ENCODE assay signal across 8 cellular contexts in the genomic region with DNA sequence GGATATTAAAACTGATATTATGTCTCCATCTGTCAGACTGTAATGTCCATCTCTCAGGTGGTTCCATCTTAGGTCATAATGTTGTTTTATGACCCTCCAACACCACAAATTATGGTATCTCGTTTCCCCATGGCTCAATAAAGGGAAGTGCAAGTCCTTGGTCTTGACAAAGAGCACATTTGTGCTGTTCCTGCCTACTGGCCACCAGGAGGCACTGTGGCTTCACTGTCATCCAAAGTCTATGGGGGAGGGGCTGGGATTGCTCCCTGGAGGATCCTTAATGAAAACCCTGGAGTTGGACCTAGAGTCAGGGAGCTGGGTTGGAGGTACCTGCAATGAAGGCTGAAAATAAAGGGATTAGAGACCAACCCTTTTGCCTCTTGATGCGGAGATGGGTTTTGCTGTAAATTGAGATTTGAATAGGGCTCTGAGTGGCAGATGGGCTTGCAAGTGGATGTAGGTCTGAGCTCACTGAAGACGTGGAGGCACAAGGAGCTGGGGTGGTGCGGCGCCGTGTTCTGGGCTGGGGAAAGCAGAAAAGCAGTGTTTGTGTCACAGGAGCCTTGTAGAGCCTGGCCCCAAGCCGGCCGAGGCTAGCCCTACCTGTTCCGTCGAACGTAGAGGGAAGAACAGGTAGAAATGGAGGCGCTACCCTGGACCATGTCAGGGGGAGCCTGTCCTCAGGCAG.
DNase-seq lines count a peak whose midpoint lies in the region; ATAC-seq and TF ChIP-seq lines count a peak whose summit lies in the region.

No MANE protein-coding gene starts in this region.

- H3K36me3 ChIP-seq in suprapubic skin = no peaks in the 10 kb centered on the region

- no peak overlapping the region for H3K27ac Mint-ChIP-seq in nephron

- DNase-seq in D341Med (ENCODE audit: low spot score) = peak; percentile 59
- peak; percentile 76 for DNase-seq in NOMO-1 treated with DMSO at 0.1 percent for 48 hours (lab: John Stamatoyannopoulos, UW; ENCODE audit: unreplicated experiment)
- peak; percentile 70 for DNase-seq in dermis blood vessel endothelial cell
- DNase-seq in OCI-M2 (lab: John Stamatoyannopoulos, UW; ENCODE audit: unreplicated experiment) = no peak
- no peak for DNase-seq in suprapubic skin (ENCODE audit: low spot score in 2 of 2)

- no peaks in the 10 kb centered on the region for H3K9me3 ChIP-seq in suprapubic skin

- no peak overlapping the region for H3K4me3 Mint-ChIP-seq in nephron

- no peaks in the 10 kb centered on the region for H3K4me1 ChIP-seq in suprapubic skin

- no peak for TF ChIP-seq POLR2A in suprapubic skin (IDR thresholded peaks at IDR 0.05)

- H3K9me3 Mint-ChIP-seq in nephron = peaks cover 4% of the 10 kb centered on the region

- ATAC-seq in GM21360 (IDR thresholded peaks at IDR 0.05; ENCODE audit: unreplicated experiment) (peak; percentile 41), GM21526 (IDR thresholded peaks at IDR 0.05; ENCODE audit: low FRiP score, unreplicated experiment) (no peak)

- 89% methylated on average over 12 of the region's 12 CpGs for WGBS in suprapubic skin

- no peaks in the 10 kb centered on the region for H3K36me3 Mint-ChIP-seq in nephron (ENCODE audit: low read depth)

- no peak overlapping the region for H3K4me3 ChIP-seq in suprapubic skin

- no peak overlapping the region for H3K27ac ChIP-seq in suprapubic skin

- TF ChIP-seq EP300 in suprapubic skin (IDR thresholded peaks at IDR 0.05) = no peak

- H3K4me1 Mint-ChIP-seq in nephron = no peaks in the 10 kb centered on the region

- H3K27me3 Mint-ChIP-seq in nephron (ENCODE audit: low read depth) = peaks cover 8% of the 10 kb centered on the region

- TF ChIP-seq CTCF in nephron (IDR thresholded peaks at IDR 0.05; ENCODE audit: unreplicated experiment in 3 of 3) (peak; percentile 11 to 31 (median 14)), suprapubic skin (IDR thresholded peaks at IDR 0.05) (peak in 1 of 2 donors; percentile 30)

- H3K27me3 ChIP-seq in suprapubic skin = no peaks in the 10 kb centered on the region

Comparison
In these comparisons a context has a peak if more than half of its experiments do, and no peak if none do; other contexts are left out.
1. DNase-seq: peak in D341Med (single experiment), NOMO-1 treated with DMSO at 0.1 percent for 48 hours (single experiment) and dermis blood vessel endothelial cell (single experiment); none in OCI-M2 (single experiment) and suprapubic skin (0 of 2).